In the genomic region with DNA sequence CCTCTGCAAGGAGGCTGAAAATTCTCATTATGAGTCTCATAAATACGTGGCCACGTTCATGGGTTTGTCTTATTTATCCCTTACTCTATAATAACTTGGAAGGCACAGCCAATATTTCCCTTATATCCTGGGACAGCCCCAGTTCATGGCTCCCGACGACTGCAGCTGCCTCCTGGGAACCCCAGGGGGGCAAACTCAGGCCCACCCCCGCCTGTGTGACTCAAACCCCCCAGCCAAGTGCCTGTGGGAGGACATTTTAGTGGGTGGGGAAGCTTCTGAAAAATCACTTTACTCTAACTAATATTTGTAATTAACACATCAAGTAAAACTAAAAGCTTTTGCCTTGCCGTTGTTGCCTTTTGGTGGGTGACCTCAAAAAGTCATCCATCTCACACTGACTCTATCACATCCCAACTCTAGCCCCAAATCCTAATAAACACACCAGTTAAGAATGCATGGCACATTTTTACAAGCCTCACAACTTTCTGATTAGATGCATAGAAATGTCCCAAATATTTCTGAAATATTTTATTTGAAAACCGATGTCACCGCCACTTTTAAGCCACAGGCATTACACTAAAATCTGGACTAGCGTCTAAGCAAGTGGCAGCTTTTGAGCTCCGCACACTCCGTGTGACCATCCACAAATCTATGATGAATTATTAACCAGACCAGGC, we compare ENCODE assay signal across 8 cellular contexts. TPM values are rescaled to one million over a fixed set of nuclear protein-coding genes. Genes with fewer than 3 reads are reported as not detected.
DNase-seq lines count a peak whose midpoint lies in the region; TF ChIP-seq lines count a peak whose summit lies in the region.

No MANE protein-coding gene starts in this region.

- TF ChIP-seq CTCF in Peyer's patch (IDR thresholded peaks at IDR 0.05) (no peak), fibroblast of lung (conservative IDR thresholded peaks at IDR 0.05 in 1 of 2, IDR thresholded peaks at IDR 0.05 in 1 of 2; ENCODE audit: low read depth in 1 of 2, low read length in 2 of 2) (no peak), MM.1S (IDR thresholded peaks at IDR 0.05; ENCODE audit: low read length) (no peak)

- H4K20me1 ChIP-seq in fibroblast of lung (ENCODE audit: control insufficient read depth, extremely low read depth, insufficient read depth, low read length): no peaks in the 10 kb centered on the region
- H4K20me1 ChIP-seq in MM.1S (ENCODE audit: insufficient read depth, low read length): peaks cover 7% of the 10 kb centered on the region; the same call in 1 of the 2 replicates

- H3K9me3 ChIP-seq in Peyer's patch (no peaks in the 10 kb centered on the region), fibroblast of lung (ENCODE audit: control insufficient read depth, insufficient read depth, low read depth, low read length) (no peaks in the 10 kb centered on the region), MM.1S (replicated peaks; ENCODE audit: insufficient read depth, low read length) (no peaks in the 10 kb centered on the region)

- H3K4me1 ChIP-seq in Peyer's patch: peaks cover 6 to 45% (median 14%) of the 10 kb centered on the region in 4 donors
- H3K4me1 ChIP-seq in fibroblast of lung (ENCODE audit: control insufficient read depth, extremely low read depth, insufficient read depth, low read length): peaks cover 54% of the 10 kb centered on the region
- no peaks in the 10 kb centered on the region for H3K4me1 ChIP-seq in rectal smooth muscle tissue (ENCODE audit: control insufficient read depth, insufficient read depth, low read length)
- H3K4me1 ChIP-seq in MM.1S (ENCODE audit: low read length): no peaks in the 10 kb centered on the region

- H3K36me3 ChIP-seq in Peyer's patch (no peaks in the 10 kb centered on the region), fibroblast of lung (ENCODE audit: control insufficient read depth, insufficient read depth, low read length) (peaks cover 8% of the 10 kb centered on the region), rectal smooth muscle tissue (ENCODE audit: control insufficient read depth, insufficient read depth, low read length) (no peaks in the 10 kb centered on the region), MM.1S (replicated peaks; ENCODE audit: insufficient read depth, low read length) (peaks cover 3% of the 10 kb centered on the region; the same call in 1 of the 2 replicates)

- no peaks in the 10 kb centered on the region for H3K27me3 ChIP-seq in Peyer's patch
- no peaks in the 10 kb centered on the region for H3K27me3 ChIP-seq in fibroblast of lung (ENCODE audit: control insufficient read depth, insufficient read depth, low read length)
- no peaks in the 10 kb centered on the region for H3K27me3 ChIP-seq in rectal smooth muscle tissue (ENCODE audit: control insufficient read depth, insufficient read depth, low read length)
- no peaks in the 10 kb centered on the region for H3K27me3 ChIP-seq in MM.1S (replicated peaks; ENCODE audit: insufficient read depth, low read length)

- TF ChIP-seq POLR2A in Peyer's patch (IDR thresholded peaks at IDR 0.05): no peak

- H3K4me2 ChIP-seq in fibroblast of lung (ENCODE audit: extremely low read depth, insufficient read depth, low read length) (peak overlapping the region; percentile 83), MM.1S (ENCODE audit: low read depth, low read length) (no peak overlapping the region)

- H3K9me2 ChIP-seq in MM.1S (replicated peaks; ENCODE audit: insufficient read depth, low read length): no peaks in the 10 kb centered on the region

- no peak overlapping the region for H2AFZ ChIP-seq in fibroblast of lung (ENCODE audit: low read length)
- H2AFZ ChIP-seq in MM.1S (ENCODE audit: low read length): no peak overlapping the region

- H3K79me2 ChIP-seq in fibroblast of lung (ENCODE audit: control insufficient read depth, insufficient read depth, low read length): peaks cover 72% of the 10 kb centered on the region
- H3K79me2 ChIP-seq in MM.1S (ENCODE audit: low read length): peaks cover 85% of the 10 kb centered on the region

- peak overlapping the region; percentile 62 to 86 (median 74) for H3K27ac ChIP-seq in Peyer's patch
- peak overlapping the region; percentile 94 for H3K27ac ChIP-seq in fibroblast of lung (ENCODE audit: insufficient read depth, low read length)
- peak overlapping the region; percentile 77 for H3K27ac ChIP-seq in rectal smooth muscle tissue (ENCODE audit: low read depth, low read length)
- no peak overlapping the region for H3K27ac ChIP-seq in MM.1S (ENCODE audit: low read length)

- DNase-seq in Caki2 (ENCODE audit: low read depth): peak; percentile 60
- DNase-seq in Peyer's patch: no peak
- DNase-seq in fibroblast of lung (ENCODE audit: low read depth in 2 of 2): no peak
- DNase-seq in NK-92 (lab: John Stamatoyannopoulos, UW; ENCODE audit: unreplicated experiment): no peak
- no peak for DNase-seq in MM.1S
- DNase-seq in activated CD4-positive, CD25-positive, alpha-beta regulatory T cell treated with anti-CD3 and anti-CD28 coated beads, Interleukin-2, amount 50 U/mL, for 72 hours: no peak
- DNase-seq in NOMO-1 treated with dmso at 0.1 percent for 144 hours (lab: John Stamatoyannopoulos, UW; ENCODE audit: unreplicated experiment): no peak

- in situ Hi-C loops in Caki2 (cut with HindIII; ENCODE audit: low pct_unique_long_range_greater_than_20kb, low sequenced_read_pairs): no loop called here

- peaks cover 10% of the 10 kb centered on the region for H3F3A ChIP-seq in MM.1S (ENCODE audit: insufficient read depth, low read length)

- H3K9ac ChIP-seq in fibroblast of lung (ENCODE audit: insufficient read depth, low read length) (peak overlapping the region; percentile 70), rectal smooth muscle tissue (ENCODE audit: low read length) (no peak overlapping the region), MM.1S (ENCODE audit: low read length) (no peak overlapping the region)

- H3K4me3 ChIP-seq in Peyer's patch (no peak overlapping the region), fibroblast of lung (replicated peaks in 1 of 4; ENCODE audit: control extremely low read depth in 1 of 4, insufficient read depth in 1 of 4, low read depth in 3 of 4, low read length in 4 of 4) (peak overlapping the region; percentile 2 to 39 (median 24)), rectal smooth muscle tissue (ENCODE audit: low read length) (no peak overlapping the region), MM.1S (ENCODE audit: low read length) (no peak overlapping the region)

RNA-seq across cellular contexts. Expression of a gene that starts 14.2 kb away (rescaled TPM):
- 11.4 and 11.5 TPM in 2 replicates for total RNA-seq in Caki2 (2014; rRNA removed; shearing (Covaris generic); ENCODE audit: low replicate concordance)
- total RNA-seq in Peyer's patch: 10 to 100 TPM in 1 of 4 donors, 1 to 10 TPM in 3; 3.5 to 41.3 (median 6.9) TPM
- total RNA-seq in fibroblast of lung: 21.6 and 26.6 TPM in 2 replicates
- polyA plus RNA-seq in fibroblast of lung: 31.1 and 34.1 TPM in 2 replicates
- polyA plus RNA-seq in fibroblast of lung (2012): 32.0 and 32.4 TPM in 2 replicates
- 20.1 and 29.0 TPM in 2 replicates for polyA minus RNA-seq in fibroblast of lung (ENCODE audit: low replicate concordance)

Comparison
In these comparisons a context has a peak if more than half of its experiments do, and no peak if none do; other contexts are left out.
1. H3K4me3 ChIP-seq: peak in fibroblast of lung (4 of 4); none in Peyer's patch (0 of 4), rectal smooth muscle tissue (single experiment) and MM.1S (single experiment).